8 cellular contexts compared by ENCODE assay signal in genomic region chr10:14954001-14954770, GRCh38. TPM values are rescaled to one million over a fixed set of nuclear protein-coding genes. Genes with fewer than 3 reads are reported as not detected.
DNase-seq lines count a peak whose midpoint lies in the region; ATAC-seq lines count a peak whose summit lies in the region.

Gene DCLRE1C (minus strand): TSS chr10:14954096. CDS start chr10:14954010, 86 bp downstream.

- H3K27ac Mint-ChIP-seq in IgD-negative memory B cell, result peak within 1 kb of the TSS; percentile 51 to 98 (median 96)

- peaks cover 4% of the 10 kb centered on the region for H3K36me3 Mint-ChIP-seq in IgD-negative memory B cell

- no peaks in the 10 kb centered on the region for H3K9me3 Mint-ChIP-seq in IgD-negative memory B cell

- peak; percentile 65 for ATAC-seq in GM21576 (IDR thresholded peaks at IDR 0.05; ENCODE audit: unreplicated experiment)

- H3K4me1 ChIP-seq in mononuclear cell (ENCODE audit: insufficient read depth, low read length), result peaks cover 56% of the 10 kb centered on the region

- H3K4me1 Mint-ChIP-seq in IgD-negative memory B cell, result peaks cover 39 to 42% (median 40%) of the 10 kb centered on the region in 3 donors

- H3K27me3 ChIP-seq in mononuclear cell (ENCODE audit: insufficient read depth, low read length), result no peaks in the 10 kb centered on the region

- H3K4me3 ChIP-seq in mononuclear cell (ENCODE audit: low read length), result peak within 1 kb of the TSS; percentile 59

- DNase-seq in DMS153 (lab: John Stamatoyannopoulos, UW) (peak; percentile 81), OCI-M1 (lab: John Stamatoyannopoulos, UW) (peak; percentile 96), activated T-cell treated with anti-CD3 and anti-CD28 coated beads for 24 hours (ENCODE audit: low read depth) (peak; percentile 79), epidermal melanocyte (ENCODE audit: insufficient read length, low spot score) (peak; percentile 70)
- DNase-seq in stimulated activated CD8-positive, alpha-beta memory T cell treated with anti-CD3 and anti-CD28 coated beads, Interleukin-2, amount 100 ng/mL, for 48 hours (ENCODE audit: low read depth in 2 of 2), result peak; percentile 82 to 84

- peak within 1 kb of the TSS; percentile 84 to 94 (median 90) for H3K4me3 Mint-ChIP-seq in IgD-negative memory B cell

- H3K9me3 ChIP-seq in mononuclear cell (ENCODE audit: low read depth, low read length), result no peaks in the 10 kb centered on the region

- no peaks in the 10 kb centered on the region for H3K27me3 Mint-ChIP-seq in IgD-negative memory B cell

RNA-seq across cellular contexts. Expression of gene DCLRE1C, which starts in this region (rescaled TPM):
- 49.7 TPM for polyA plus RNA-seq in IgD-negative memory B cell
- 15.2 TPM for total RNA-seq in mononuclear cell

Comparison
In these comparisons a context has a peak if more than half of its experiments do, and no peak if none do; other contexts are left out.
1. Peak in every context shown above with its lines: DNase-seq, ATAC-seq and H3K4me3 ChIP-seq.